19 cellular contexts compared by ENCODE assay signal in genomic region chr5:9473624-9474023, GRCh38.
DNase-seq lines count a peak whose midpoint lies in the region; ATAC-seq and TF ChIP-seq lines count a peak whose summit lies in the region.
"Had no signal": no experiment of that assay in that cellular context is flagged by ENCODE, and none has a peak within 500 bp of the region (broad histone marks: within the 10 kb centered on the region; RNA-seq: fewer than 3 reads in every experiment).

No MANE protein-coding gene starts in this region.

- 39 to 47% methylated on average over 2 of the region's 2 CpGs for WGBS in GM23248 (ENCODE audit: low coverage in 1 of 2, low lambda C conversion rate in 2 of 2, missing lambda C conversion rate in 2 of 2), 2 experiments
- WGBS in neuronal stem cell (ENCODE audit: extremely low coverage in 2 of 2, insufficient read length in 2 of 2, insufficient replicate concordance in 1 of 2), 2 donors = no CpG with 5 or more reads among the region's 2 CpGs

- H4K8ac ChIP-seq in neuronal stem cell (ENCODE audit: low read depth, low read length) = no peak overlapping the region

- H2BK5ac ChIP-seq in neuronal stem cell (ENCODE audit: low read length) = no peak overlapping the region

- H3K4me3 ChIP-seq in GM23248 (no peak overlapping the region), neuronal stem cell (ENCODE audit: low read length in 2 of 2) (no peak overlapping the region)
- H3K4me3 ChIP-seq: SJSA1 had no signal

- H3F3A ChIP-seq in GM23248 (ENCODE audit: insufficient read depth) = peaks cover 21% of the 10 kb centered on the region

- peaks cover 47% of the 10 kb centered on the region; the same call in 1 of the 2 replicates for H3K79me2 ChIP-seq in GM23248 (ENCODE audit: insufficient read depth)

- peaks cover 8% of the 10 kb centered on the region for H3K4me1 ChIP-seq in GM23248 (ENCODE audit: insufficient read depth)
- H3K4me1 ChIP-seq in neuronal stem cell (ENCODE audit: control insufficient read depth in 2 of 2, insufficient read depth in 1 of 2, low read depth in 1 of 2, low read length in 2 of 2) = peaks cover 3 to 5% of the 10 kb centered on the region in 2 donors
- H3K4me1 ChIP-seq: Caco-2, SJSA1 had no signal

- no peak overlapping the region for H3K4ac ChIP-seq in neuronal stem cell (ENCODE audit: low read length)

- H2BK12ac ChIP-seq in neuronal stem cell (ENCODE audit: low read length) = no peak overlapping the region

- H3K9ac ChIP-seq in GM23248 = no peak overlapping the region
- no peak overlapping the region for H3K9ac ChIP-seq in neuronal stem cell (ENCODE audit: low read depth, low read length, poor library complexity)

- in situ Hi-C loops in GM23248 (cut with MboI) = no loop called here

- H3K9me3 ChIP-seq in GM23248 (ENCODE audit: low read depth) (no peaks in the 10 kb centered on the region), neuronal stem cell (replicated peaks in 1 of 2; ENCODE audit: control insufficient read depth in 2 of 2, insufficient read depth in 1 of 2, low read depth in 1 of 2, low read length in 2 of 2) (peaks cover 3 to 13% of the 10 kb centered on the region in 2 donors)

- no peak overlapping the region for H3K14ac ChIP-seq in neuronal stem cell (ENCODE audit: low read length)

- no peak overlapping the region for H3K23ac ChIP-seq in neuronal stem cell (ENCODE audit: low read depth, low read length, poor library complexity)

- H2BK120ac ChIP-seq in neuronal stem cell (ENCODE audit: low read depth, low read length) = no peak overlapping the region

- no peak overlapping the region for H4K91ac ChIP-seq in neuronal stem cell (ENCODE audit: low read depth, low read length, poor library complexity)

- no peak overlapping the region for H2AFZ ChIP-seq in GM23248
- H2AFZ ChIP-seq in neuronal stem cell (ENCODE audit: low read length) = no peak overlapping the region

- no peak overlapping the region for H2BK15ac ChIP-seq in neuronal stem cell (ENCODE audit: low read length)

- H3K18ac ChIP-seq in neuronal stem cell (ENCODE audit: low read length) = no peak overlapping the region

- H3K4me2 ChIP-seq in GM23248 (ENCODE audit: unreplicated experiment) (no peak overlapping the region), neuronal stem cell (ENCODE audit: insufficient read depth, low read length, poor library complexity, severe bottlenecking) (no peak overlapping the region)

- H3K79me1 ChIP-seq in neuronal stem cell (ENCODE audit: low read depth, low read length) = peaks cover 10% of the 10 kb centered on the region

- H2AK5ac ChIP-seq in neuronal stem cell (ENCODE audit: low read depth, low read length) = no peak overlapping the region

- peak; percentile 67 for ATAC-seq in SK-N-SH treated with all-trans-retinoic acid at 6 μM for 48 hours
- no peak for ATAC-seq in HG02588 (IDR thresholded peaks at IDR 0.05; ENCODE audit: unreplicated experiment)
- no peak for ATAC-seq in HG03097 (IDR thresholded peaks at IDR 0.05; ENCODE audit: low FRiP score, unreplicated experiment)
- ATAC-seq: PC-3 had no signal

- peak; percentile 69 for DNase-seq in EH (ENCODE audit: low read depth)
- peak; percentile 60 for DNase-seq in GM23248
- peak; percentile 11 for DNase-seq in myocyte (ENCODE audit: low read depth)
- DNase-seq in neuronal stem cell (ENCODE audit: low spot score) = no peak
- DNase-seq in OCI-M2 (lab: John Stamatoyannopoulos, UW; ENCODE audit: unreplicated experiment) = no peak
- DNase-seq: Caco-2; CD4-positive, alpha-beta T cell; DMS153; Karpas-422; NCI-H1436; NCI-H1930; NCI-H345; NCI-H524 treated with DMSO at 0.1 percent for 48 hours; PC-3 had no signal

- H3K27ac ChIP-seq in GM23248 = no peak overlapping the region
- H3K27ac ChIP-seq in neuronal stem cell (replicated peaks; ENCODE audit: low read length) = no peak overlapping the region
- H3K27ac ChIP-seq: RWPE1, SJSA1 had no signal

- H3K27me3 ChIP-seq in GM23248 (replicated peaks; ENCODE audit: insufficient read depth) = no peaks in the 10 kb centered on the region
- no peaks in the 10 kb centered on the region for H3K27me3 ChIP-seq in neuronal stem cell (ENCODE audit: control insufficient read depth in 3 of 3, insufficient read depth in 3 of 3, low read depth in 1 of 3, low read length in 3 of 3)
- H3K27me3 ChIP-seq: SJSA1 had no signal

- H3K9me2 ChIP-seq in GM23248 (ENCODE audit: insufficient read depth) = no peaks in the 10 kb centered on the region

- H4K20me1 ChIP-seq in GM23248 (ENCODE audit: insufficient read depth) = no peaks in the 10 kb centered on the region

- H3K36me3 ChIP-seq in GM23248 (ENCODE audit: low read depth) (no peaks in the 10 kb centered on the region), neuronal stem cell (replicated peaks in 1 of 2; ENCODE audit: control insufficient read depth in 2 of 2, insufficient read depth in 2 of 2, low read length in 2 of 2) (peaks cover 0 to 6% of the 10 kb centered on the region in 2 donors)
- H3K36me3 ChIP-seq: SJSA1 had no signal

TF ChIP-seq in SK-N-SH treated with all-trans-retinoic acid at 6 μM for 48 hours, 23 proteins besides CTCF, POLR2A, EP300 and RAD21:
- no peak for TF ChIP-seq ESRRG (CRISPR knock-in tag; IDR thresholded peaks at IDR 0.05)
- TF ChIP-seq ZNF70 (CRISPR knock-in tag; IDR thresholded peaks at IDR 0.05) = peak; percentile 68; the same call in 1 of the 2 replicates

Comparison
In these comparisons a context has a peak if more than half of its experiments do, and no peak if none do; other contexts are left out.
1. DNase-seq: peak in EH (single experiment), GM23248 (single experiment) and myocyte (single experiment); none in neuronal stem cell (single experiment) and OCI-M2 (single experiment).